Comparison of ENCODE assay signal across 2 cellular contexts in genomic region chr18:11860594-11861450, GRCh38.
TF ChIP-seq lines count a peak whose summit lies in the region.

No MANE protein-coding gene starts in this region.

TF ChIP-seq in SK-N-SH, 30 proteins besides CTCF, POLR2A, EP300 and RAD21:
- no peak for TF ChIP-seq REST (IDR thresholded peaks at IDR 0.05; ENCODE audit: low read depth, low read length)
- no peak for TF ChIP-seq PBX3 (IDR thresholded peaks at IDR 0.05)
- no peak for TF ChIP-seq CHD2 (IDR thresholded peaks at IDR 0.05; ENCODE audit: low read length, partially characterized antibody)
- TF ChIP-seq IRF3 (IDR thresholded peaks at IDR 0.05; ENCODE audit: low read depth, low read length) = no peak

TF ChIP-seq in SK-N-SH treated with all-trans-retinoic acid at 6 μM for 48 hours, 23 proteins besides CTCF, POLR2A, EP300 and RAD21 (continued from another document):
- TF ChIP-seq TSHZ2 (CRISPR knock-in tag; IDR thresholded peaks at IDR 0.05) = no peak
- TF ChIP-seq ESRRG (CRISPR knock-in tag; IDR thresholded peaks at IDR 0.05) = no peak
- TF ChIP-seq ISL1 (CRISPR knock-in tag; IDR thresholded peaks at IDR 0.05) = no peak
- TF ChIP-seq CSRNP3 (CRISPR knock-in tag; IDR thresholded peaks at IDR 0.05) = no peak
- TF ChIP-seq CREB5 (CRISPR knock-in tag; IDR thresholded peaks at IDR 0.05; ENCODE audit: low read depth) = no peak
- no peak for TF ChIP-seq SNAI2 (CRISPR knock-in tag; IDR thresholded peaks at IDR 0.05)
- TF ChIP-seq TCF4 (CRISPR knock-in tag; IDR thresholded peaks at IDR 0.05; ENCODE audit: borderline replicate concordance) = no peak
- TF ChIP-seq ZNF8 (CRISPR knock-in tag; IDR thresholded peaks at IDR 0.05) = no peak
- TF ChIP-seq PATZ1 (CRISPR knock-in tag; IDR thresholded peaks at IDR 0.05; ENCODE audit: borderline replicate concordance) = no peak
- TF ChIP-seq ZNF565 (CRISPR knock-in tag; conservative IDR thresholded peaks at IDR 0.05; ENCODE audit: low read depth) = no peak
- no peak for TF ChIP-seq OSR1 (CRISPR knock-in tag; IDR thresholded peaks at IDR 0.05)
- TF ChIP-seq POU6F1 (CRISPR knock-in tag; IDR thresholded peaks at IDR 0.05; ENCODE audit: borderline replicate concordance, low read depth) = no peak
- no peak for TF ChIP-seq PPARA (CRISPR knock-in tag; IDR thresholded peaks at IDR 0.05; ENCODE audit: borderline replicate concordance)
- no peak for TF ChIP-seq ZFP30 (CRISPR knock-in tag; IDR thresholded peaks at IDR 0.05)
- TF ChIP-seq ARNTL (CRISPR knock-in tag; IDR thresholded peaks at IDR 0.05; ENCODE audit: borderline replicate concordance, low read depth) = no peak
- TF ChIP-seq RARB (CRISPR knock-in tag; IDR thresholded peaks at IDR 0.05) = no peak
- TF ChIP-seq TOX (CRISPR knock-in tag; IDR thresholded peaks at IDR 0.05; ENCODE audit: borderline replicate concordance) = no peak
- no peak for TF ChIP-seq BACH2 (CRISPR knock-in tag; IDR thresholded peaks at IDR 0.05; ENCODE audit: borderline replicate concordance)
